Comparison of ENCODE assay signal across 8 cellular contexts in genomic region chr2:84495539-84496146, GRCh38. TPM values are rescaled to one million over a fixed set of nuclear protein-coding genes. Genes with fewer than 3 reads are reported as not detected.
DNase-seq lines count a peak whose midpoint lies in the region; ATAC-seq, FAIRE-seq and TF ChIP-seq lines count a peak whose summit lies in the region.

No MANE protein-coding gene starts in this region.

- H3K4me3 ChIP-seq in bronchial epithelial cell (ENCODE audit: low read depth, low read length) (no peak overlapping the region), testis (no peak overlapping the region)

- peak; percentile 92 to 94 for ATAC-seq in activated T-cell treated with anti-CD3 and anti-CD28 coated beads, Interleukin-2, amount 50 U/mL, for 4 hours
- peak; percentile 74 for ATAC-seq in GM21737 (IDR thresholded peaks at IDR 0.05; ENCODE audit: unreplicated experiment)

- H3K9me3 ChIP-seq in testis = no peaks in the 10 kb centered on the region

- no peak overlapping the region for H3K27ac ChIP-seq in testis

- no peak overlapping the region for H3K4me3 Mint-ChIP-seq in activated T-cell treated with anti-CD3 and anti-CD28 coated beads, Interleukin-2, amount 50 U/mL, for 4 hours
- H3K4me3 Mint-ChIP-seq in activated T-cell treated with anti-CD3 and anti-CD28 coated beads, Interleukin-2, amount 50 U/mL, for 24 hours = no peak overlapping the region

- no peak overlapping the region for H3K27ac Mint-ChIP-seq in activated T-cell treated with anti-CD3 and anti-CD28 coated beads, Interleukin-2, amount 50 U/mL, for 24 hours

- intact Hi-C loops in testis (cut with DNase I; ENCODE audit: low total_unique reads) = no loop called here

- FAIRE-seq in bronchial epithelial cell (lab: Jason Lieb, UNC) = no peak

- peak; percentile 8 for DNase-seq in activated T-cell treated with anti-CD3 and anti-CD28 coated beads, Interleukin-2, amount 50 U/mL, for 4 hours
- DNase-seq in activated T-cell treated with anti-CD3 and anti-CD28 coated beads, Interleukin-2, amount 50 U/mL, for 24 hours = no peak
- DNase-seq in Kasumi-1 (lab: John Stamatoyannopoulos, UW) (peak; percentile 76 to 82), RPMI7951 (ENCODE audit: low read depth) (peak; percentile 69), bronchial epithelial cell (ENCODE audit: low read depth) (peak; percentile 70), kidney glomerular epithelial cell (lab: John Stamatoyannopoulos, UW) (peak; percentile 69), testis (no peak)

- no peak for TF ChIP-seq POLR2A in testis (IDR thresholded peaks at IDR 0.05)

- no peaks in the 10 kb centered on the region for H3K9me3 Mint-ChIP-seq in activated T-cell treated with anti-CD3 and anti-CD28 coated beads, Interleukin-2, amount 50 U/mL, for 4 hours
- no peaks in the 10 kb centered on the region for H3K9me3 Mint-ChIP-seq in activated T-cell treated with anti-CD3 and anti-CD28 coated beads, Interleukin-2, amount 50 U/mL, for 24 hours

- TF ChIP-seq CTCF in bronchial epithelial cell (IDR thresholded peaks at IDR 0.05; ENCODE audit: insufficient read depth, low read length, severe bottlenecking) = peak; percentile 41
- TF ChIP-seq CTCF in testis (IDR thresholded peaks at IDR 0.05) = peak; percentile 61 to 70 (median 67)

- H3K36me3 Mint-ChIP-seq in activated T-cell treated with anti-CD3 and anti-CD28 coated beads, Interleukin-2, amount 50 U/mL, for 4 hours (ENCODE audit: insufficient read depth) = no peaks in the 10 kb centered on the region
- H3K36me3 Mint-ChIP-seq in activated T-cell treated with anti-CD3 and anti-CD28 coated beads, Interleukin-2, amount 50 U/mL, for 24 hours (ENCODE audit: low read depth) = no peaks in the 10 kb centered on the region

- H3K36me3 ChIP-seq in bronchial epithelial cell (ENCODE audit: control insufficient read depth, insufficient read depth, low read length) = no peaks in the 10 kb centered on the region
- no peaks in the 10 kb centered on the region for H3K36me3 ChIP-seq in testis (ENCODE audit: low read depth, missing control alignments)

- 34 to 36% methylated on average over 8 of the region's 8 CpGs for WGBS in testis, 2 donors

- H3K4me1 Mint-ChIP-seq in activated T-cell treated with anti-CD3 and anti-CD28 coated beads, Interleukin-2, amount 50 U/mL, for 4 hours (ENCODE audit: low read depth) = peaks cover 10% of the 10 kb centered on the region
- peaks cover 20% of the 10 kb centered on the region for H3K4me1 Mint-ChIP-seq in activated T-cell treated with anti-CD3 and anti-CD28 coated beads, Interleukin-2, amount 50 U/mL, for 24 hours (ENCODE audit: low read depth)

- H3K27me3 ChIP-seq in bronchial epithelial cell (ENCODE audit: control insufficient read depth, insufficient read depth, low read length) (no peaks in the 10 kb centered on the region), testis (no peaks in the 10 kb centered on the region)

- H3K27me3 Mint-ChIP-seq in activated T-cell treated with anti-CD3 and anti-CD28 coated beads, Interleukin-2, amount 50 U/mL, for 4 hours (ENCODE audit: low read depth) = no peaks in the 10 kb centered on the region
- no peaks in the 10 kb centered on the region for H3K27me3 Mint-ChIP-seq in activated T-cell treated with anti-CD3 and anti-CD28 coated beads, Interleukin-2, amount 50 U/mL, for 24 hours

- no peaks in the 10 kb centered on the region for H3K4me1 ChIP-seq in testis

RNA-seq across cellular contexts. Expression of gene DNAH6, which starts 20.7 kb away (rescaled TPM):
- under 1 TPM; 0.03 to 0.19 (median 0.11) TPM for total RNA-seq in activated T-cell treated with anti-CD3 and anti-CD28 coated beads, Interleukin-2, amount 50 U/mL, for 4 hours
- 0.10 and 0.12 TPM in 2 replicates for total RNA-seq in RPMI7951 (2014; rRNA removed; shearing (Covaris generic))
- total RNA-seq in bronchial epithelial cell = under 0.01 TPM in 2 replicates
- total RNA-seq in testis = 10 to 100 TPM in 1 of 2 donors, 1 to 10 TPM in 1; 7.1 to 11.8 TPM
- polyA plus RNA-seq in testis (ENCODE audit: insufficient read depth, low read depth, low replicate concordance) = 18.4 TPM

RNA-seq across cellular contexts. Expression of gene SUCLG1, which starts 36.6 kb away (rescaled TPM):
- total RNA-seq in activated T-cell treated with anti-CD3 and anti-CD28 coated beads, Interleukin-2, amount 50 U/mL, for 4 hours = 10 to 100 TPM; 63.2 to 70.3 (median 69.3) TPM
- total RNA-seq in RPMI7951 (2014; rRNA removed; shearing (Covaris generic)) = 91.9 and 134 TPM in 2 replicates
- total RNA-seq in bronchial epithelial cell (24.6 and 27.9 TPM in 2 replicates), testis (10 to 100 TPM; 48.0 to 50.6 TPM)
- polyA plus RNA-seq in testis (ENCODE audit: insufficient read depth, low read depth, low replicate concordance) = 80.4 TPM

Comparison
In these comparisons a context has a peak if more than half of its experiments do, and no peak if none do; other contexts are left out.
1. DNase-seq: peak in activated T-cell treated with anti-CD3 and anti-CD28 coated beads, Interleukin-2, amount 50 U/mL, for 4 hours (single experiment), Kasumi-1 (2 of 2), RPMI7951 (single experiment), bronchial epithelial cell (single experiment) and kidney glomerular epithelial cell (single experiment); none in activated T-cell treated with anti-CD3 and anti-CD28 coated beads, Interleukin-2, amount 50 U/mL, for 24 hours (single experiment) and testis (single experiment).